10 cellular contexts compared by ENCODE assay signal in genomic region chr14:61644834-61645233, GRCh38. TPM values are rescaled to one million over a fixed set of nuclear protein-coding genes. Genes with fewer than 3 reads are reported as not detected.
A peak's percentile ranks its signal among the peaks of the same experiment; 100 is the strongest.
DNase-seq lines count a peak whose midpoint lies in the region; ATAC-seq and TF ChIP-seq lines count a peak whose summit lies in the region.
"Had no signal": no experiment of that assay in that cellular context is flagged by ENCODE, and none has a peak within 500 bp of the region (broad histone marks: within the 10 kb centered on the region; RNA-seq: fewer than 3 reads in every experiment).

No MANE protein-coding gene starts in this region.

- no peaks in the 10 kb centered on the region for H3K4me1 ChIP-seq in trophoblast cell (ENCODE audit: control insufficient read depth in 1 of 2, insufficient read depth in 2 of 2, low read length in 2 of 2)
- H3K4me1 ChIP-seq: parathyroid adenoma had no signal

- no peak overlapping the region for H4K12ac ChIP-seq in trophoblast cell (ENCODE audit: low read depth, low read length)

- H2AFZ ChIP-seq in trophoblast cell (ENCODE audit: insufficient read depth, low read length, poor library complexity), result no peak overlapping the region
- H2AFZ ChIP-seq: parathyroid adenoma had no signal

- peak; percentile 95 for DNase-seq in NCI-H2029 treated with DMSO at 0.1 percent for 48 hours (lab: John Stamatoyannopoulos, UW)
- DNase-seq in iris pigment epithelial cell (ENCODE audit: low read depth), result peak; percentile 68
- no peak for DNase-seq in GM10266 (ENCODE audit: extremely low spot score)
- no peak for DNase-seq in H4 (ENCODE audit: low spot score)
- no peak for DNase-seq in DMS114 treated with DMSO at 0.1 percent for 48 hours (lab: John Stamatoyannopoulos, UW; ENCODE audit: unreplicated experiment)
- no peak for DNase-seq in trophoblast cell
- DNase-seq: NCI-H446 treated with DMSO at 0.1 percent for 48 hours had no signal

- H3K4me2 ChIP-seq in trophoblast cell (ENCODE audit: low read length), result no peak overlapping the region

- H3K36me3 ChIP-seq in trophoblast cell (ENCODE audit: control insufficient read depth in 1 of 2, insufficient read depth in 2 of 2, low read length in 2 of 2), result no peaks in the 10 kb centered on the region

- H3K4me3 ChIP-seq in trophoblast cell (ENCODE audit: low read depth, low read length), result no peak overlapping the region

- no peak overlapping the region for H4K8ac ChIP-seq in trophoblast cell (ENCODE audit: low read depth, low read length)

- no peak overlapping the region for H2BK5ac ChIP-seq in trophoblast cell (ENCODE audit: low read depth, low read length, poor library complexity)

- H2BK12ac ChIP-seq in trophoblast cell (ENCODE audit: low read length), result no peak overlapping the region

- no peak overlapping the region for H2BK120ac ChIP-seq in trophoblast cell (ENCODE audit: insufficient read depth, low read length, poor library complexity)

- no peaks in the 10 kb centered on the region for H3K9me3 ChIP-seq in trophoblast cell (ENCODE audit: insufficient read depth, low read depth, low read length)

- no peak overlapping the region for H3K9ac ChIP-seq in trophoblast cell (ENCODE audit: low read length)
- H3K9ac ChIP-seq: parathyroid adenoma had no signal

- WGBS in trophoblast cell (ENCODE audit: extremely low coverage, insufficient coverage, insufficient read length), result no CpG with 5 or more reads among the region's 2 CpGs

- H3K27me3 ChIP-seq in trophoblast cell (ENCODE audit: insufficient read depth, low read length), result no peaks in the 10 kb centered on the region

- no peaks in the 10 kb centered on the region for H3K79me2 ChIP-seq in trophoblast cell (ENCODE audit: control insufficient read depth, insufficient read depth, low read length, poor library complexity)
- H3K79me2 ChIP-seq: parathyroid adenoma had no signal

- no peak overlapping the region for H4K91ac ChIP-seq in trophoblast cell (ENCODE audit: low read depth, low read length)

- no peak overlapping the region for H3K23ac ChIP-seq in trophoblast cell (ENCODE audit: low read length)

- no peak for TF ChIP-seq CTCF in GM10266 (IDR thresholded peaks at IDR 0.05; ENCODE audit: control insufficient read depth, insufficient read depth, low read depth, missing control alignments)

- H3K79me1 ChIP-seq in trophoblast cell (ENCODE audit: low read length), result no peaks in the 10 kb centered on the region

- ATAC-seq in GM18909 (IDR thresholded peaks at IDR 0.05; ENCODE audit: poor library complexity, unreplicated experiment) (peak; percentile 84), HG02610 (IDR thresholded peaks at IDR 0.05; ENCODE audit: unreplicated experiment) (peak; percentile 88)

- no peak overlapping the region for H3K27ac ChIP-seq in trophoblast cell (ENCODE audit: low read depth, low read length)
- H3K27ac ChIP-seq: parathyroid adenoma had no signal

- no peak overlapping the region for H3K18ac ChIP-seq in trophoblast cell (ENCODE audit: low read length)

- no peak overlapping the region for H3K14ac ChIP-seq in trophoblast cell (ENCODE audit: low read length)

- H2AK5ac ChIP-seq in trophoblast cell (ENCODE audit: low read length), result no peak overlapping the region

- no peak overlapping the region for H3K4ac ChIP-seq in trophoblast cell (ENCODE audit: low read depth, low read length)

RNA-seq across cellular contexts. Expression of gene HIF1A, which starts 50.5 kb away (rescaled TPM):
- total RNA-seq in H4 (2014; rRNA removed; shearing (Covaris generic)), result 168 and 242 TPM in 2 replicates
- 429 and 461 TPM in 2 replicates for polyA plus RNA-seq in trophoblast cell (2013)

Comparison
In these comparisons a context has a peak if more than half of its experiments do, and no peak if none do; other contexts are left out.
1. DNase-seq: peak in NCI-H2029 treated with DMSO at 0.1 percent for 48 hours (single experiment) and iris pigment epithelial cell (single experiment); none in GM10266 (single experiment), H4 (single experiment), DMS114 treated with DMSO at 0.1 percent for 48 hours (single experiment) and trophoblast cell (0 of 2).